ENCODE assay signal across 8 cellular contexts in genomic region chr7:55571534-55572377, GRCh38. TPM values are rescaled to one million over a fixed set of nuclear protein-coding genes. Genes with fewer than 3 reads are reported as not detected.
DNase-seq lines count a peak whose midpoint lies in the region; ATAC-seq and TF ChIP-seq lines count a peak whose summit lies in the region.

No MANE protein-coding gene starts in this region.

- no peak for TF ChIP-seq EP300 in transverse colon (IDR thresholded peaks at IDR 0.05; ENCODE audit: low read depth)

- TF ChIP-seq CTCF in PC-9 (conservative IDR thresholded peaks at IDR 0.05) (no peak), transverse colon (IDR thresholded peaks at IDR 0.05) (peak in 2 of 5 experiments; percentile 6 to 7)

- TF ChIP-seq POLR2A in transverse colon (IDR thresholded peaks at IDR 0.05), result peak; percentile 28

- intact Hi-C loops in PC-9 (cut with micrococcal nuclease; ENCODE audit: unreplicated experiment), result loop anchor here (1.0 to 10.0 kb wide), 5 partner anchors 15 to 137 kb away; no protein-coding TSS in a partner anchor
- intact Hi-C loops in transverse colon (cut with DNase I; ENCODE audit: low total_unique reads), result no loop called here

- H3K4me2 ChIP-seq in BLaER1 (peak overlapping the region; percentile 96), PC-9 (peak overlapping the region; percentile 90)

- BruUV-seq in PC-9 (replicated peaks; lab: Mats Ljungman, UMichigan), result no TSS peak

- peaks cover 59% of the 10 kb centered on the region for H3K4me1 ChIP-seq in BLaER1
- H3K4me1 ChIP-seq in PC-9 (replicated peaks; ENCODE audit: insufficient read depth), result peaks cover 55% of the 10 kb centered on the region
- H3K4me1 ChIP-seq in neuron (ENCODE audit: insufficient read depth, low read length), result peaks cover 34% of the 10 kb centered on the region
- H3K4me1 ChIP-seq in transverse colon, result peaks cover 20 to 60% (median 39%) of the 10 kb centered on the region in 4 donors

- H3K4me3 ChIP-seq in BLaER1 (peak overlapping the region; percentile 95), PC-9 (peak overlapping the region; percentile 91), neuron (ENCODE audit: low read length) (peak overlapping the region; percentile 92), transverse colon (peak overlapping the region; percentile 52 to 89 (median 70))

- H3K4me3 Mint-ChIP-seq in activated T-helper 17 cell treated with anti-CD3 and anti-CD28 coated beads, Interleukin-2, amount 50 U/mL, for 72 hours, result peak overlapping the region; percentile 89

- POLR2A ChIA-PET in PC-9 (lab: Charles Lee; ENCODE audit: unreplicated experiment), result interaction anchor here (0.6 to 1.2 kb wide), 2 partner anchors 16 to 19 kb away, joined by 3 to 6 read pairs; no protein-coding TSS in a partner anchor

- H3K36me3 Mint-ChIP-seq in activated T-helper 17 cell treated with anti-CD3 and anti-CD28 coated beads, Interleukin-2, amount 50 U/mL, for 72 hours (ENCODE audit: low read depth), result peaks cover 47% of the 10 kb centered on the region

- H3K9me2 ChIP-seq in PC-9 (ENCODE audit: insufficient read depth), result no peaks in the 10 kb centered on the region

- peaks cover 21% of the 10 kb centered on the region for H3F3A ChIP-seq in PC-9 (ENCODE audit: insufficient read depth, low read depth)

- peaks cover 57% of the 10 kb centered on the region for H3K79me2 ChIP-seq in PC-9 (ENCODE audit: low read depth)

- H2AFZ ChIP-seq in PC-9 (peak overlapping the region; percentile 96), neuron (ENCODE audit: low read depth, low read length) (peak overlapping the region; percentile 88)

- H3K9me3 ChIP-seq in BLaER1, result no peaks in the 10 kb centered on the region
- no peaks in the 10 kb centered on the region for H3K9me3 ChIP-seq in PC-9 (ENCODE audit: insufficient read depth, low read depth)
- H3K9me3 ChIP-seq in neuron (ENCODE audit: low read length), result no peaks in the 10 kb centered on the region
- H3K9me3 ChIP-seq in transverse colon, result no peaks in the 10 kb centered on the region

- H4K20me1 ChIP-seq in BLaER1 (peaks cover 46% of the 10 kb centered on the region), PC-9 (ENCODE audit: insufficient read depth) (0 out of 2 replicates have a peak, but pooled peaks cover 12% of the 10 kb centered on the region)

- H3K4me1 Mint-ChIP-seq in activated T-helper 17 cell treated with anti-CD3 and anti-CD28 coated beads, Interleukin-2, amount 50 U/mL, for 72 hours, result peaks cover 63% of the 10 kb centered on the region

- DNase-seq in PC-9, result peak; percentile 63 to 73
- DNase-seq in fibroblast of peridontal ligament (ENCODE audit: extremely low read depth), result peak; percentile 23
- peak; percentile 78 for DNase-seq in transverse colon

- H3K27ac ChIP-seq in BLaER1 (peak overlapping the region; percentile 91), PC-9 (peak overlapping the region; percentile 80), transverse colon (peak overlapping the region; percentile 94 to 96 (median 96))

- peak; percentile 12 for ATAC-seq in GM19043 (IDR thresholded peaks at IDR 0.05; ENCODE audit: low read depth, unreplicated experiment)
- peak; percentile 26 for ATAC-seq in HG03280 (IDR thresholded peaks at IDR 0.05; ENCODE audit: unreplicated experiment)
- ATAC-seq in activated T-helper 17 cell treated with anti-CD3 and anti-CD28 coated beads, Interleukin-2, amount 50 U/mL, for 72 hours (replicated peaks), result peak; percentile 18

- H3K27ac Mint-ChIP-seq in activated T-helper 17 cell treated with anti-CD3 and anti-CD28 coated beads, Interleukin-2, amount 50 U/mL, for 72 hours, result peak overlapping the region; percentile 96

- CTCF ChIA-PET in PC-9 (lab: Charles Lee), result no interaction called here

- no peaks in the 10 kb centered on the region for H3K27me3 ChIP-seq in BLaER1
- H3K27me3 ChIP-seq in PC-9 (ENCODE audit: insufficient read depth, low read depth), result no peaks in the 10 kb centered on the region
- no peaks in the 10 kb centered on the region for H3K27me3 ChIP-seq in neuron (ENCODE audit: insufficient read depth, low read length)
- no peaks in the 10 kb centered on the region for H3K27me3 ChIP-seq in transverse colon

- H3K36me3 ChIP-seq in BLaER1 (no peaks in the 10 kb centered on the region), PC-9 (ENCODE audit: low read depth) (peaks cover 8% of the 10 kb centered on the region), neuron (ENCODE audit: insufficient read depth, low read length) (no peaks in the 10 kb centered on the region), transverse colon (no peaks in the 10 kb centered on the region)

- H3K27me3 Mint-ChIP-seq in activated T-helper 17 cell treated with anti-CD3 and anti-CD28 coated beads, Interleukin-2, amount 50 U/mL, for 72 hours, result no peaks in the 10 kb centered on the region

- 1% methylated on average over 72 of the region's 97 CpGs; no CpG with 5 or more reads in 1 of the 2 donors for WGBS in transverse colon (ENCODE audit: low coverage in 1 of 2), 2 donors

- in situ Hi-C loops in transverse colon (cut with MboI; ENCODE audit: low pct_ligation_motif_present in 1 of 4, low pct_unique_long_range_greater_than_20kb in 1 of 4, low sequenced_read_pairs in 3 of 4), result no loop called here

- H3K9ac ChIP-seq in BLaER1, result peak overlapping the region; percentile 94

- H3K9me3 Mint-ChIP-seq in activated T-helper 17 cell treated with anti-CD3 and anti-CD28 coated beads, Interleukin-2, amount 50 U/mL, for 72 hours, result no peaks in the 10 kb centered on the region

RNA-seq across cellular contexts. Expression of gene VOPP1, which starts 0.5 kb away (rescaled TPM):
- 200 and 207 TPM in 2 replicates for total RNA-seq in PC-9 (2021)
- 10 to 100 TPM; 58.0 to 70.9 TPM for total RNA-seq in activated T-helper 17 cell treated with anti-CD3 and anti-CD28 coated beads, Interleukin-2, amount 50 U/mL, for 72 hours
- total RNA-seq in transverse colon, result 10 to 100 TPM; 22.1 to 79.2 (median 73.9) TPM

Comparison
In these comparisons a context has a peak if more than half of its experiments do, and no peak if none do; other contexts are left out.
1. Peak in every context shown above with its lines: DNase-seq, ATAC-seq, H3K4me3 ChIP-seq and H3K27ac ChIP-seq.
2. DNase-seq: peak in every context shown above with its lines; median percentile 78 in transverse colon; 68 in PC-9; 23 in fibroblast of peridontal ligament.